In genomic region chr14:54488646-54489317, GRCh38 we compare ENCODE assay signal across 1 cellular context.
TF ChIP-seq lines count a peak whose summit lies in the region.

Gene GMFB, minus strand, starts transcription at chr14:54488980. Its CDS starts 53 bp downstream, at chr14:54488927.

TF ChIP-seq in HepG2, 621 proteins besides CTCF, POLR2A, EP300 and RAD21 (continued from another document and continues in another):
- TF ChIP-seq, protein P1, sequence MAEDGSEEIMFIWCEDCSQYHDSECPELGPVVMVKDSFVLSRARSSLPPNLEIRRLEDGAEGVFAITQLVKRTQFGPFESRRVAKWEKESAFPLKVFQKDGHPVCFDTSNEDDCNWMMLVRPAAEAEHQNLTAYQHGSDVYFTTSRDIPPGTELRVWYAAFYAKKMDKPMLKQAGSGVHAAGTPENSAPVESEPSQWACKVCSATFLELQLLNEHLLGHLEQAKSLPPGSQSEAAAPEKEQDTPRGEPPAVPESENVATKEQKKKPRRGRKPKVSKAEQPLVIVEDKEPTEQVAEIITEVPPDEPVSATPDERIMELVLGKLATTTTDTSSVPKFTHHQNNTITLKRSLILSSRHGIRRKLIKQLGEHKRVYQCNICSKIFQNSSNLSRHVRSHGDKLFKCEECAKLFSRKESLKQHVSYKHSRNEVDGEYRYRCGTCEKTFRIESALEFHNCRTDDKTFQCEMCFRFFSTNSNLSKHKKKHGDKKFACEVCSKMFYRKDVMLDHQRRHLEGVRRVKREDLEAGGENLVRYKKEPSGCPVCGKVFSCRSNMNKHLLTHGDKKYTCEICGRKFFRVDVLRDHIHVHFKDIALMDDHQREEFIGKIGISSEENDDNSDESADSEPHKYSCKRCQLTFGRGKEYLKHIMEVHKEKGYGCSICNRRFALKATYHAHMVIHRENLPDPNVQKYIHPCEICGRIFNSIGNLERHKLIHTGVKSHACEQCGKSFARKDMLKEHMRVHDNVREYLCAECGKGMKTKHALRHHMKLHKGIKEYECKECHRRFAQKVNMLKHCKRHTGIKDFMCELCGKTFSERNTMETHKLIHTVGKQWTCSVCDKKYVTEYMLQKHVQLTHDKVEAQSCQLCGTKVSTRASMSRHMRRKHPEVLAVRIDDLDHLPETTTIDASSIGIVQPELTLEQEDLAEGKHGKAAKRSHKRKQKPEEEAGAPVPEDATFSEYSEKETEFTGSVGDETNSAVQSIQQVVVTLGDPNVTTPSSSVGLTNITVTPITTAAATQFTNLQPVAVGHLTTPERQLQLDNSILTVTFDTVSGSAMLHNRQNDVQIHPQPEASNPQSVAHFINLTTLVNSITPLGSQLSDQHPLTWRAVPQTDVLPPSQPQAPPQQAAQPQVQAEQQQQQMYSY (CRISPR knock-in tag; IDR thresholded peaks at IDR 0.05): peak; percentile 95
- TF ChIP-seq PREB (CRISPR knock-in tag; IDR thresholded peaks at IDR 0.05) (no peak), CHD4 (IDR thresholded peaks at IDR 0.05; ENCODE audit: borderline replicate concordance, low read length) (no peak), ZMYM3 (CRISPR knock-in tag; IDR thresholded peaks at IDR 0.05) (no peak), ZNF577 (CRISPR knock-in tag; IDR thresholded peaks at IDR 0.05; ENCODE audit: borderline replicate concordance, low read depth) (no peak), ZNF383 (CRISPR knock-in tag; IDR thresholded peaks at IDR 0.05; ENCODE audit: borderline replicate concordance) (no peak), HNF1A (IDR thresholded peaks at IDR 0.05; ENCODE audit: low read depth) (no peak), HNF1A (CRISPR knock-in tag; IDR thresholded peaks at IDR 0.05; ENCODE audit: borderline replicate concordance) (peak; percentile 54; the same call in 1 of the 2 replicates), YEATS4 (CRISPR knock-in tag; IDR thresholded peaks at IDR 0.05; ENCODE audit: borderline replicate concordance) (peak; percentile 78), HOXA5 (CRISPR knock-in tag; IDR thresholded peaks at IDR 0.05) (peak; percentile 60; the same call in 1 of the 2 replicates), ZNF879 (CRISPR knock-in tag; IDR thresholded peaks at IDR 0.05) (peak; percentile 67; the same call in 1 of the 2 replicates), NR2C2 (CRISPR knock-in tag; IDR thresholded peaks at IDR 0.05; ENCODE audit: borderline replicate concordance) (peak; percentile 54; the same call in 1 of the 2 replicates), RFXANK (CRISPR knock-in tag; IDR thresholded peaks at IDR 0.05) (no peak), SOX6 (IDR thresholded peaks at IDR 0.05) (no peak), SOX6 (CRISPR knock-in tag; IDR thresholded peaks at IDR 0.05) (peak; percentile 81), ZNF501 (CRISPR knock-in tag; IDR thresholded peaks at IDR 0.05) (peak; percentile 97), ZBTB46 (CRISPR knock-in tag; IDR thresholded peaks at IDR 0.05; ENCODE audit: borderline replicate concordance) (no peak), MAF1 (CRISPR knock-in tag; IDR thresholded peaks at IDR 0.05; ENCODE audit: borderline replicate concordance) (no peak), ZNF589 (CRISPR knock-in tag; conservative IDR thresholded peaks at IDR 0.05) (no peak), ZNF704 (CRISPR knock-in tag; IDR thresholded peaks at IDR 0.05; ENCODE audit: borderline replicate concordance) (peak; percentile 53; the same call in 1 of the 2 replicates), TBL1XR1 (IDR thresholded peaks at IDR 0.05; ENCODE audit: borderline replicate concordance, low read length, partially characterized antibody) (no peak), ZNF780A (CRISPR knock-in tag; IDR thresholded peaks at IDR 0.05) (no peak), ASH2L (IDR thresholded peaks at IDR 0.05; ENCODE audit: insufficient read length, low read depth, low read length) (peak; percentile 46), FOXM1 (CRISPR knock-in tag; IDR thresholded peaks at IDR 0.05) (no peak), JUND (CRISPR knock-in tag; IDR thresholded peaks at IDR 0.05) (no peak), NCOA2 (CRISPR knock-in tag; IDR thresholded peaks at IDR 0.05) (no peak), RFXAP (CRISPR knock-in tag; IDR thresholded peaks at IDR 0.05; ENCODE audit: borderline replicate concordance) (peak; percentile 63; the same call in 1 of the 2 replicates), SAP130 (CRISPR knock-in tag; IDR thresholded peaks at IDR 0.05; ENCODE audit: low read depth) (peak; percentile 78), ZNF841 (CRISPR knock-in tag; IDR thresholded peaks at IDR 0.05; ENCODE audit: borderline replicate concordance) (no peak), BORCS8-MEF2B (CRISPR knock-in tag; IDR thresholded peaks at IDR 0.05) (peak; percentile 77; the same call in 1 of the 2 replicates), NFKB2 (CRISPR knock-in tag; IDR thresholded peaks at IDR 0.05; ENCODE audit: borderline replicate concordance) (peak; percentile 90; the same call in 1 of the 2 replicates), ZNF674 (CRISPR knock-in tag; IDR thresholded peaks at IDR 0.05; ENCODE audit: low read depth) (no peak), PRMT3 (CRISPR knock-in tag; IDR thresholded peaks at IDR 0.05; ENCODE audit: borderline replicate concordance, low read depth) (no peak), ZBTB21 (CRISPR knock-in tag; IDR thresholded peaks at IDR 0.05) (no peak; the same call in 1 of the 2 replicates), GLI4 (CRISPR knock-in tag; IDR thresholded peaks at IDR 0.05; ENCODE audit: borderline replicate concordance) (no peak), ZSCAN9 (CRISPR knock-in tag; IDR thresholded peaks at IDR 0.05; ENCODE audit: borderline replicate concordance) (peak; percentile 63; the same call in 1 of the 2 replicates)
- TF ChIP-seq, protein P2, sequence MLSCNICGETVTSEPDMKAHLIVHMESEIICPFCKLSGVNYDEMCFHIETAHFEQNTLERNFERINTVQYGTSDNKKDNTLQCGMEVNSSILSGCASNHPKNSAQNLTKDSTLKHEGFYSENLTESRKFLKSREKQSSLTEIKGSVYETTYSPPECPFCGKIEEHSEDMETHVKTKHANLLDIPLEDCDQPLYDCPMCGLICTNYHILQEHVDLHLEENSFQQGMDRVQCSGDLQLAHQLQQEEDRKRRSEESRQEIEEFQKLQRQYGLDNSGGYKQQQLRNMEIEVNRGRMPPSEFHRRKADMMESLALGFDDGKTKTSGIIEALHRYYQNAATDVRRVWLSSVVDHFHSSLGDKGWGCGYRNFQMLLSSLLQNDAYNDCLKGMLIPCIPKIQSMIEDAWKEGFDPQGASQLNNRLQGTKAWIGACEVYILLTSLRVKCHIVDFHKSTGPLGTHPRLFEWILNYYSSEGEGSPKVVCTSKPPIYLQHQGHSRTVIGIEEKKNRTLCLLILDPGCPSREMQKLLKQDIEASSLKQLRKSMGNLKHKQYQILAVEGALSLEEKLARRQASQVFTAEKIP (CRISPR knock-in tag; IDR thresholded peaks at IDR 0.05; ENCODE audit: borderline replicate concordance): no peak
- TF ChIP-seq, protein P3, sequence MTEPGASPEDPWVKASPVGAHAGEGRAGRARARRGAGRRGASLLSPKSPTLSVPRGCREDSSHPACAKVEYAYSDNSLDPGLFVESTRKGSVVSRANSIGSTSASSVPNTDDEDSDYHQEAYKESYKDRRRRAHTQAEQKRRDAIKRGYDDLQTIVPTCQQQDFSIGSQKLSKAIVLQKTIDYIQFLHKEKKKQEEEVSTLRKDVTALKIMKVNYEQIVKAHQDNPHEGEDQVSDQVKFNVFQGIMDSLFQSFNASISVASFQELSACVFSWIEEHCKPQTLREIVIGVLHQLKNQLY (CRISPR knock-in tag; IDR thresholded peaks at IDR 0.05): peak; percentile 55; the same call in 1 of the 2 replicates
- TF ChIP-seq, protein P4, sequence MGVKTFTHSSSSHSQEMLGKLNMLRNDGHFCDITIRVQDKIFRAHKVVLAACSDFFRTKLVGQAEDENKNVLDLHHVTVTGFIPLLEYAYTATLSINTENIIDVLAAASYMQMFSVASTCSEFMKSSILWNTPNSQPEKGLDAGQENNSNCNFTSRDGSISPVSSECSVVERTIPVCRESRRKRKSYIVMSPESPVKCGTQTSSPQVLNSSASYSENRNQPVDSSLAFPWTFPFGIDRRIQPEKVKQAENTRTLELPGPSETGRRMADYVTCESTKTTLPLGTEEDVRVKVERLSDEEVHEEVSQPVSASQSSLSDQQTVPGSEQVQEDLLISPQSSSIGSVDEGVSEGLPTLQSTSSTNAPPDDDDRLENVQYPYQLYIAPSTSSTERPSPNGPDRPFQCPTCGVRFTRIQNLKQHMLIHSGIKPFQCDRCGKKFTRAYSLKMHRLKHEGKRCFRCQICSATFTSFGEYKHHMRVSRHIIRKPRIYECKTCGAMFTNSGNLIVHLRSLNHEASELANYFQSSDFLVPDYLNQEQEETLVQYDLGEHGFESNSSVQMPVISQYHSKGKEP (CRISPR knock-in tag; IDR thresholded peaks at IDR 0.05): no peak
- TF ChIP-seq, protein P5, sequence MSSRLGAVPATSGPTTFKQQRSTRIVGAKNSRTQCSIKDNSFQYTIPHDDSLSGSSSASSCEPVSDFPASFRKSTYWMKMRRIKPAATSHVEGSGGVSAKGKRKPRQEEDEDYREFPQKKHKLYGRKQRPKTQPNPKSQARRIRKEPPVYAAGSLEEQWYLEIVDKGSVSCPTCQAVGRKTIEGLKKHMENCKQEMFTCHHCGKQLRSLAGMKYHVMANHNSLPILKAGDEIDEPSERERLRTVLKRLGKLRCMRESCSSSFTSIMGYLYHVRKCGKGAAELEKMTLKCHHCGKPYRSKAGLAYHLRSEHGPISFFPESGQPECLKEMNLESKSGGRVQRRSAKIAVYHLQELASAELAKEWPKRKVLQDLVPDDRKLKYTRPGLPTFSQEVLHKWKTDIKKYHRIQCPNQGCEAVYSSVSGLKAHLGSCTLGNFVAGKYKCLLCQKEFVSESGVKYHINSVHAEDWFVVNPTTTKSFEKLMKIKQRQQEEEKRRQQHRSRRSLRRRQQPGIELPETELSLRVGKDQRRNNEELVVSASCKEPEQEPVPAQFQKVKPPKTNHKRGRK (CRISPR knock-in tag; IDR thresholded peaks at IDR 0.05): no peak
- TF ChIP-seq, protein P6, sequence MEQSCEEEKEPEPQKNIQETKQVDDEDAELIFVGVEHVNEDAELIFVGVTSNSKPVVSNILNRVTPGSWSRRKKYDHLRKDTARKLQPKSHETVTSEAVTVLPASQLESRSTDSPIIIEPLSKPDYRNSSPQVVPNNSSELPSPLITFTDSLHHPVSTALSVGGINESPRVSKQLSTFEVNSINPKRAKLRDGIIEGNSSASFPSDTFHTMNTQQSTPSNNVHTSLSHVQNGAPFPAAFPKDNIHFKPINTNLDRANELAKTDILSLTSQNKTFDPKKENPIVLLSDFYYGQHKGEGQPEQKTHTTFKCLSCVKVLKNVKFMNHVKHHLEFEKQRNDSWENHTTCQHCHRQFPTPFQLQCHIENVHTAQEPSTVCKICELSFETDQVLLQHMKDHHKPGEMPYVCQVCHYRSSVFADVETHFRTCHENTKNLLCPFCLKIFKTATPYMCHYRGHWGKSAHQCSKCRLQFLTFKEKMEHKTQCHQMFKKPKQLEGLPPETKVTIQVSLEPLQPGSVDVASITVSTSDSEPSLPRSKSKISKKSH (CRISPR knock-in tag; IDR thresholded peaks at IDR 0.05; ENCODE audit: borderline replicate concordance): no peak
